ENCODE assay signal across 17 cellular contexts in the genomic region with DNA sequence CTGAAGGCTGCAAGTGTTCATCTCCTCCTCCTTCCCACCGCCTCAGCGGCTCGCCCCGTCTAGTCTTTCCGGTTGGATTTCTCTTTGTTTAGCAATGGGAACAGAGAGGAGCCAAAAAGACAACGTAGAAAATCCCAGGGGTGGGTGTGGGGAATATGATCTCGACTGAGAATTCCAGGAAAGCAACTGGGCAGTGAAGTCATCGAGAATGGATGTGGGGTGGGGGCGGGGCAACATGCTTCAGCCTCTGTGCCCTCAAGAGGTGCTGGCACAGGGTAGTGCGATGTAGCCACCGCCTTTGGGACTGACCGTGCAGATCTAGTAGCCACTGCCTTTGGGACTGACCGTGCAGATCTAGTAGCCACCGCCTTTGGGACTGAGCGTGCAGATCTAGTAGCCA. TPM values are rescaled to one million over a fixed set of nuclear protein-coding genes. Genes with fewer than 3 reads are reported as not detected.
"Had no signal": no experiment of that assay in that cellular context is flagged by ENCODE, and none has a peak within 500 bp of the region (broad histone marks: within the 10 kb centered on the region; RNA-seq: fewer than 3 reads in every experiment).

No MANE protein-coding gene starts in this region.

- DNase-seq: activated naive CD4-positive, alpha-beta T cell treated with anti-CD3 and anti-CD28 coated beads, Interleukin-2, amount 50 U/mL, for 16 hours; amygdala; dermis blood vessel endothelial cell; endodermal cell; erythroblast; glutamatergic neuron; left cardiac atrium; stimulated activated CD4-positive, alpha-beta T cell treated with anti-CD3 and anti-CD28 coated beads, Interleukin-4, amount 100 ng/mL, for 1 hour; stimulated activated CD8-positive, alpha-beta memory T cell treated with anti-CD3 and anti-CD28 coated beads, Interleukin-4, amount 100 ng/mL, for 48 hours; stimulated activated naive CD8-positive, alpha-beta T cell treated with anti-CD3 and anti-CD28 coated beads, Interleukin-15, Interleukin-2, amounts not matched to agents 100 U/mL and 50 U/mL, for 24 hours; uterus had no signal

- H3K27ac Mint-ChIP-seq: activated T-helper 2 cell treated with anti-CD3 and anti-CD28 coated beads, Interferon-gamma antibody, Interleukin-2, Interleukin-4, amounts not matched to agents 10 μg/mL and 5 μg/mL and 100 μg/mL, durations not matched to agents 14 hours and 24 hours and 36 hours; endodermal cell had no signal

- H3K4me3 Mint-ChIP-seq: endodermal cell had no signal

- ATAC-seq: activated CD4-positive, CD25-positive, alpha-beta regulatory T cell treated with anti-CD3 and anti-CD28 coated beads, Interleukin-2, amount 50 U/mL, for 24 hours; left cardiac atrium; stimulated activated naive CD8-positive, alpha-beta T cell treated with anti-CD3 and anti-CD28 coated beads, Interleukin-15, Interleukin-2, amounts not matched to agents 100 U/mL and 50 U/mL, for 24 hours had no signal

- H3K4me3 ChIP-seq: uterus had no signal

- H3K27ac ChIP-seq: uterus had no signal

- H3K9me3 ChIP-seq: uterus had no signal

- H3K36me3 ChIP-seq: uterus had no signal

RNA-seq across cellular contexts. Expression of a gene that starts 13.0 kb away (rescaled TPM):
- total RNA-seq: activated T-helper 2 cell treated with anti-CD3 and anti-CD28 coated beads, Interferon-gamma antibody, Interleukin-2, Interleukin-4, amounts not matched to agents 10 μg/mL and 5 μg/mL and 100 μg/mL, durations not matched to agents 14 hours and 24 hours and 36 hours; lung microvascular endothelial cell; T-helper 2 cell treated with Interferon-gamma antibody and Interleukin-4, amounts not matched to agents 100 ng/mL and 5 ng/mL, for 36 hours; temporal lobe had no signal
- polyA plus RNA-seq: neural cell had no signal
